Comparison of ENCODE assay signal across 23 cellular contexts in genomic region chr15:64006642-64007041, GRCh38. TPM values are rescaled to one million over a fixed set of nuclear protein-coding genes. Genes with fewer than 3 reads are reported as not detected.
DNase-seq lines count a peak whose midpoint lies in the region; ATAC-seq and TF ChIP-seq lines count a peak whose summit lies in the region.
"Had no signal": no experiment of that assay in that cellular context is flagged by ENCODE, and none has a peak within 500 bp of the region (broad histone marks: within the 10 kb centered on the region; RNA-seq: fewer than 3 reads in every experiment).

No MANE protein-coding gene starts in this region.

- H3K27me3 ChIP-seq in Karpas-422 (ENCODE audit: low read length) = no peaks in the 10 kb centered on the region
- H3K27me3 ChIP-seq: esophagus muscularis mucosa, upper lobe of right lung had no signal

- peaks cover 48% of the 10 kb centered on the region for H3K79me2 ChIP-seq in Karpas-422 (ENCODE audit: low read length)

- no peaks in the 10 kb centered on the region for H3K9me2 ChIP-seq in Karpas-422 (replicated peaks; ENCODE audit: insufficient read depth, low read length)

- no peak overlapping the region for H3K9ac ChIP-seq in Karpas-422 (ENCODE audit: low read length)
- H3K9ac ChIP-seq: KMS-11 had no signal

- no peak overlapping the region for H3K4me2 ChIP-seq in Karpas-422 (ENCODE audit: low read depth, low read length, poor library complexity, severe bottlenecking)
- H3K4me2 ChIP-seq: KMS-11 had no signal

- TF ChIP-seq CTCF in epithelial cell of esophagus (IDR thresholded peaks at IDR 0.05; ENCODE audit: insufficient read depth, low read depth, low read length, missing control alignments) = peak; percentile 7

- H3K27ac ChIP-seq in Karpas-422 (ENCODE audit: low read length) = no peak overlapping the region
- H3K27ac ChIP-seq: esophagus muscularis mucosa, KMS-11, upper lobe of right lung, VCaP had no signal

- no peaks in the 10 kb centered on the region for H4K20me1 ChIP-seq in Karpas-422 (ENCODE audit: insufficient read depth, low read depth, low read length)

- intact Hi-C loops in sciatic nerve (cut with DNase I) = no loop called here

- peaks cover 56% of the 10 kb centered on the region for H3K4me1 ChIP-seq in Karpas-422 (ENCODE audit: low read length)

- H3K4me1 Mint-ChIP-seq in stimulated activated naive CD8-positive, alpha-beta T cell treated with anti-CD3 and anti-CD28 coated beads, Interleukin-15, amount 100 ng/mL, for 72 hours = peaks cover 26% of the 10 kb centered on the region

- H3K27ac Mint-ChIP-seq in stimulated activated naive CD8-positive, alpha-beta T cell treated with anti-CD3 and anti-CD28 coated beads, Interleukin-15, amount 100 ng/mL, for 72 hours = no peak overlapping the region
- H3K27ac Mint-ChIP-seq: CD8-positive, alpha-beta T cell had no signal

- H2AFZ ChIP-seq in Karpas-422 (ENCODE audit: low read length) = no peak overlapping the region

- no peaks in the 10 kb centered on the region for H3K9me3 Mint-ChIP-seq in stimulated activated naive CD8-positive, alpha-beta T cell treated with anti-CD3 and anti-CD28 coated beads, Interleukin-15, amount 100 ng/mL, for 72 hours
- H3K9me3 Mint-ChIP-seq: CD8-positive, alpha-beta T cell; central memory CD8-positive, alpha-beta T cell; natural killer cell treated with Interleukin-12 subunit alpha and Interleukin-12 subunit beta and Interleukin-15 and Interleukin-18, amount 100 ng/mL, for 72 hours; stimulated activated naive CD8-positive, alpha-beta T cell treated with anti-CD3 and anti-CD28 coated beads, Interleukin-15, Interleukin-2, amounts not matched to agents 100 ng/mL and 50 ng/mL, for 24 hours; T-cell had no signal

- DNase-seq in HPDE6-E6E7 (ENCODE audit: extremely low spot score) = peak; percentile 51
- peak; percentile 34 for DNase-seq in NCI-H2196 treated with DMSO at 0.1 percent for 48 hours (lab: John Stamatoyannopoulos, UW; ENCODE audit: unreplicated experiment)
- peak; percentile 91 for DNase-seq in epithelial cell of esophagus (ENCODE audit: low read depth)
- peak; percentile 38 for DNase-seq in sciatic nerve (ENCODE audit: low spot score)
- DNase-seq in stimulated activated naive CD8-positive, alpha-beta T cell treated with anti-CD3 and anti-CD28 coated beads, Interleukin-15, amount 100 ng/mL, for 72 hours = no peak
- DNase-seq in Karpas-422 = no peak
- DNase-seq: activated naive CD4-positive, alpha-beta T cell; CD8-positive, alpha-beta T cell; left cardiac atrium; NCI-H1092; NCI-H2081 treated with DMSO at 0.1 percent for 48 hours; NCI-H526; SHP77; T-cell; upper lobe of right lung had no signal

- H3K36me3 ChIP-seq in Karpas-422 (ENCODE audit: insufficient read depth, low read length) = no peaks in the 10 kb centered on the region
- H3K36me3 ChIP-seq: esophagus muscularis mucosa, upper lobe of right lung had no signal

- peaks cover 4% of the 10 kb centered on the region for H3K27me3 Mint-ChIP-seq in stimulated activated naive CD8-positive, alpha-beta T cell treated with anti-CD3 and anti-CD28 coated beads, Interleukin-15, amount 100 ng/mL, for 72 hours
- H3K27me3 Mint-ChIP-seq: central memory CD8-positive, alpha-beta T cell; natural killer cell treated with Interleukin-12 subunit alpha and Interleukin-12 subunit beta and Interleukin-15 and Interleukin-18, amount 100 ng/mL, for 72 hours; stimulated activated naive CD8-positive, alpha-beta T cell treated with anti-CD3 and anti-CD28 coated beads, Interleukin-15, Interleukin-2, amounts not matched to agents 100 ng/mL and 50 ng/mL, for 24 hours had no signal

- H3K4me3 ChIP-seq in epithelial cell of esophagus (ENCODE audit: low read length) = no peak overlapping the region
- no peak overlapping the region for H3K4me3 ChIP-seq in Karpas-422 (ENCODE audit: low read length)
- H3K4me3 ChIP-seq: esophagus muscularis mucosa, upper lobe of right lung had no signal

- H3K4me3 Mint-ChIP-seq in stimulated activated naive CD8-positive, alpha-beta T cell treated with anti-CD3 and anti-CD28 coated beads, Interleukin-15, amount 100 ng/mL, for 72 hours = no peak overlapping the region
- H3K4me3 Mint-ChIP-seq: CD8-positive, alpha-beta T cell; central memory CD8-positive, alpha-beta T cell; natural killer cell treated with Interleukin-12 subunit alpha and Interleukin-12 subunit beta and Interleukin-15 and Interleukin-18, amount 100 ng/mL, for 72 hours; stimulated activated naive CD8-positive, alpha-beta T cell treated with anti-CD3 and anti-CD28 coated beads, Interleukin-15, Interleukin-2, amounts not matched to agents 100 ng/mL and 50 ng/mL, for 24 hours; T-cell had no signal

- no peaks in the 10 kb centered on the region for H3K9me3 ChIP-seq in Karpas-422 (ENCODE audit: low read length)
- H3K9me3 ChIP-seq: esophagus muscularis mucosa, upper lobe of right lung had no signal

- ATAC-seq in sciatic nerve (no peak), GM21528 (IDR thresholded peaks at IDR 0.05; ENCODE audit: low FRiP score, unreplicated experiment) (no peak), HG02840 (IDR thresholded peaks at IDR 0.05; ENCODE audit: low FRiP score, unreplicated experiment) (no peak)
- no peak for ATAC-seq in stimulated activated naive CD8-positive, alpha-beta T cell treated with anti-CD3 and anti-CD28 coated beads, Interleukin-15, amount 100 ng/mL, for 72 hours
- ATAC-seq: CD8-positive, alpha-beta T cell; natural killer cell treated with Interleukin-12 subunit alpha and Interleukin-12 subunit beta and Interleukin-15 and Interleukin-18, amount 100 ng/mL, for 72 hours; T-cell; upper lobe of right lung had no signal

RNA-seq across cellular contexts. Expression of gene DAPK2, which starts 39.6 kb away (rescaled TPM):
- 36.9 TPM for total RNA-seq in sciatic nerve
- 40.4 and 56.4 TPM in 2 replicates for total RNA-seq in Karpas-422 (2014; rRNA removed; shearing (Covaris generic); ENCODE audit: low replicate concordance)

Comparison
In these comparisons a context has a peak if more than half of its experiments do, and no peak if none do; other contexts are left out.
1. DNase-seq: peak in HPDE6-E6E7 (single experiment), NCI-H2196 treated with DMSO at 0.1 percent for 48 hours (single experiment), epithelial cell of esophagus (single experiment) and sciatic nerve (single experiment); none in stimulated activated naive CD8-positive, alpha-beta T cell treated with anti-CD3 and anti-CD28 coated beads, Interleukin-15, amount 100 ng/mL, for 72 hours (0 of 2) and Karpas-422 (single experiment).